ENCODE assay signal across 14 cellular contexts in the genomic region with DNA sequence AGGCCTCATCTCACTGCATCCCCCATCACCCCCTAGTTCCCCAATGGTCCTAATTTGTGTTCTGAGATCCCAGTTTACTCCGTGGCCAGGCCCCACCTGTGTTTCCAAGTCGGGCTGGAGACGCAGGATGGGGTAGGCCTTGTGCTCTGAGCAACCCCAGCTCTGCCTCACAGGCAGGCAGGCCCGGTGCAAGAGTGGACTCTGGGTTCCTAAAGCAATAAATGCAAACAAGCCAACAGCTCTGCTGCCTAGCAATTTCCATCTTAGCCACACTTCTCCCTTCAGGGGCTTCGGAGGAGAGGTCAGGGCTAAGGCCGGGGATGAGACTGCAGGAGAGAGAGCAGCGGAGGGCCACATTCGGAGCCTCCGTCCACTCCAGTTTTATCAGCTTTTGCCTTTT. TPM values are rescaled to one million over a fixed set of nuclear protein-coding genes. Genes with fewer than 3 reads are reported as not detected.
DNase-seq lines count a peak whose midpoint lies in the region; ATAC-seq and TF ChIP-seq lines count a peak whose summit lies in the region.
"Had no signal": no experiment of that assay in that cellular context is flagged by ENCODE, and none has a peak within 500 bp of the region (broad histone marks: within the 10 kb centered on the region; RNA-seq: fewer than 3 reads in every experiment).

No MANE protein-coding gene starts in this region.

- TF ChIP-seq POLR2A in sigmoid colon (IDR thresholded peaks at IDR 0.05) (no peak), vagina (IDR thresholded peaks at IDR 0.05) (no peak)

- no peak overlapping the region for H3K9ac ChIP-seq in SK-N-MC (ENCODE audit: insufficient read length)

- H3K27ac ChIP-seq in SK-N-MC (peak overlapping the region; percentile 64; the same call in 1 of the 2 replicates), sigmoid colon (peak overlapping the region in 3 of 4 donors; percentile 0 to 46 (median 27)), vagina (peak overlapping the region; percentile 55), psoas muscle (no peak overlapping the region)
- H3K27ac ChIP-seq: WERI-Rb-1 had no signal

- no peak for ATAC-seq in left colon
- no peak for ATAC-seq in GM18870 (IDR thresholded peaks at IDR 0.05; ENCODE audit: unreplicated experiment)
- no peak for ATAC-seq in HG02588 (IDR thresholded peaks at IDR 0.05; ENCODE audit: unreplicated experiment)
- no peak for ATAC-seq in psoas muscle
- ATAC-seq: activated CD8-positive, alpha-beta T cell treated with anti-CD3 and anti-CD28 coated beads for 36 hours; activated naive CD8-positive, alpha-beta T cell treated with anti-CD3 and anti-CD28 coated beads, Interleukin-2, amount 50 U/mL, for 24 hours had no signal

- TF ChIP-seq EP300 in sigmoid colon (IDR thresholded peaks at IDR 0.05): no peak

- TF ChIP-seq CTCF in sigmoid colon (IDR thresholded peaks at IDR 0.05) (no peak), vagina (IDR thresholded peaks at IDR 0.05) (no peak), psoas muscle (IDR thresholded peaks at IDR 0.05) (no peak)

- 69 to 90% methylated on average over 9 of the region's 9 CpGs for WGBS in sigmoid colon, 2 donors
- 72 to 81% (median 73%) methylated on average over 9 of the region's 9 CpGs for WGBS in psoas muscle, 3 donors

- no peaks in the 10 kb centered on the region for H3K36me3 ChIP-seq in SK-N-MC (ENCODE audit: insufficient read depth, low read length)
- peaks cover 0 to 37% (median 8%) of the 10 kb centered on the region in 4 donors for H3K36me3 ChIP-seq in sigmoid colon
- H3K36me3 ChIP-seq in vagina: peaks cover 0 to 5% of the 10 kb centered on the region in 2 donors
- H3K36me3 ChIP-seq in psoas muscle (ENCODE audit: insufficient read depth in 1 of 2, low read depth in 1 of 2): peaks cover 0 to 27% of the 10 kb centered on the region in 2 donors
- H3K36me3 ChIP-seq: WERI-Rb-1 had no signal

- H3K4me3 ChIP-seq in SK-N-MC: no peak overlapping the region
- H3K4me3 ChIP-seq in sigmoid colon: no peak overlapping the region
- no peak overlapping the region for H3K4me3 ChIP-seq in vagina
- no peak overlapping the region for H3K4me3 ChIP-seq in psoas muscle

- intact Hi-C loops in left colon (cut with DNase I, micrococcal nuclease): no loop called here
- intact Hi-C loops in sigmoid colon (cut with DNase I): no loop called here
- intact Hi-C loops in vagina (cut with DNase I): no loop called here
- intact Hi-C loops in psoas muscle (cut with DNase I): no loop called here

- DNase-seq in SK-N-MC (ENCODE audit: low read depth, low spot score) (no peak), left colon (peak; percentile 23 to 33), sigmoid colon (no peak), vagina (ENCODE audit: extremely low spot score in 2 of 2) (no peak), psoas muscle (no peak)
- DNase-seq: activated CD8-positive, alpha-beta T cell treated with anti-CD3 and anti-CD28 coated beads for 36 hours; activated naive CD8-positive, alpha-beta T cell treated with anti-CD3 and anti-CD28 coated beads, Interleukin-2, amount 50 U/mL, for 24 hours; central memory CD4-positive, alpha-beta T cell; hippocampal formation; NCI-H1092 treated with DMSO at 0.1 percent for 48 hours; stimulated activated CD4-positive, alpha-beta T cell treated with anti-CD3 and anti-CD28 coated beads, Interleukin-15, amount 100 ng/mL, for 24 hours; WERI-Rb-1 had no signal

- H3K9me3 ChIP-seq in SK-N-MC (ENCODE audit: low read depth, low read length) (no peaks in the 10 kb centered on the region), sigmoid colon (no peaks in the 10 kb centered on the region), vagina (no peaks in the 10 kb centered on the region), psoas muscle (no peaks in the 10 kb centered on the region)

- H3K4me1 ChIP-seq in sigmoid colon (peaks cover 0 to 46% (median 28%) of the 10 kb centered on the region in 4 donors), vagina (peaks cover 43% of the 10 kb centered on the region), psoas muscle (peaks cover 22% of the 10 kb centered on the region)

- peaks cover 3 to 23% (median 6%) of the 10 kb centered on the region in 3 donors for H3K27me3 ChIP-seq in sigmoid colon
- no peaks in the 10 kb centered on the region for H3K27me3 ChIP-seq in vagina
- H3K27me3 ChIP-seq in psoas muscle (ENCODE audit: insufficient read depth in 3 of 3, low read length in 2 of 3): peaks cover 0 to 31% (median 18%) of the 10 kb centered on the region in 3 donors

RNA-seq across cellular contexts. Expression of gene EPS8L2, which starts 2.5 kb away (rescaled TPM):
- 100 to 1,000 TPM; 248 to 294 TPM for total RNA-seq in left colon
- total RNA-seq in sigmoid colon: 10 to 100 TPM in 2 of 4 donors, 1 to 10 TPM in 2; 5.4 to 15.6 (median 11.6) TPM
- polyA plus RNA-seq in sigmoid colon: 100 to 1,000 TPM; 153 to 168 (median 155) TPM
- total RNA-seq in vagina: 195 TPM
- 1 to 10 TPM in 3 of 4 donors, under 1 TPM in 1; 0.89 to 3.1 (median 1.5) TPM for total RNA-seq in psoas muscle
- under 1 TPM; 0.47 to 0.63 (median 0.56) TPM for polyA plus RNA-seq in psoas muscle

RNA-seq across cellular contexts. Expression of gene TMEM80, which starts 7.9 kb away (rescaled TPM):
- 10 to 100 TPM; 26.9 to 31.3 TPM for total RNA-seq in left colon
- total RNA-seq in sigmoid colon: 10 to 100 TPM; 20.9 to 41.5 (median 39.6) TPM
- 10 to 100 TPM in 2 of 3 donors, 1 to 10 TPM in 1; 7.9 to 27.6 (median 25.7) TPM for polyA plus RNA-seq in sigmoid colon
- total RNA-seq in vagina: 12.8 TPM
- total RNA-seq in psoas muscle: 10 to 100 TPM in 2 of 4 donors, 1 to 10 TPM in 2; 5.9 to 15.7 (median 9.7) TPM
- polyA plus RNA-seq in psoas muscle: 10 to 100 TPM in 2 of 3 donors, 1 to 10 TPM in 1; 7.4 to 16.3 (median 10.1) TPM

RNA-seq across cellular contexts. Expression of gene DEAF1, which starts 8.5 kb away (rescaled TPM):
- 10 to 100 TPM; 24.1 to 27.1 TPM for total RNA-seq in left colon
- total RNA-seq in sigmoid colon: 10 to 100 TPM; 15.1 to 29.6 (median 22.2) TPM
- 10 to 100 TPM; 11.3 to 18.6 (median 14.4) TPM for polyA plus RNA-seq in sigmoid colon
- total RNA-seq in vagina: 33.6 TPM
- 10 to 100 TPM; 15.0 to 30.0 (median 21.0) TPM for total RNA-seq in psoas muscle
- 10 to 100 TPM; 12.5 to 18.1 (median 15.3) TPM for polyA plus RNA-seq in psoas muscle

RNA-seq across cellular contexts. Expression of gene TALDO1, which starts 43.7 kb away (rescaled TPM):
- total RNA-seq in left colon (100 to 1,000 TPM; 159 to 186 TPM), sigmoid colon (100 to 1,000 TPM in 2 of 4 donors, 10 to 100 TPM in 2; 94.6 to 133 (median 108) TPM), vagina (158 TPM), psoas muscle (100 to 1,000 TPM in 1 of 4 donors, 10 to 100 TPM in 3; 77.7 to 140 (median 81.8) TPM)
- polyA plus RNA-seq in sigmoid colon (100 to 1,000 TPM; 142 to 177 (median 170) TPM), psoas muscle (10 to 100 TPM; 58.7 to 77.6 (median 65.9) TPM)

Comparison
In these comparisons a context has a peak if more than half of its experiments do, and no peak if none do; other contexts are left out.
1. DNase-seq: peak in left colon (2 of 2); none in SK-N-MC (single experiment), sigmoid colon (single experiment), vagina (0 of 2) and psoas muscle (0 of 2).
2. RNA of gene EPS8L2, which starts 2.5 kb away (total RNA-seq): 248 to 294 TPM in left colon and 195 TPM in vagina (single experiment); 5.4 to 15.6 TPM in sigmoid colon and 0.89 to 3.1 TPM in psoas muscle; every median in the first group is over 10 times any median in the second.